ENCODE assay signal across 8 cellular contexts in genomic region chr22:28773461-28773867, GRCh38. TPM values are rescaled to one million over a fixed set of nuclear protein-coding genes. Genes with fewer than 3 reads are reported as not detected.
A peak's percentile ranks its signal among the peaks of the same experiment; 100 is the strongest.
DNase-seq lines count a peak whose midpoint lies in the region; ATAC-seq, FAIRE-seq and TF ChIP-seq lines count a peak whose summit lies in the region.

No MANE protein-coding gene starts in this region.

- peak overlapping the region; percentile 85 for H3K9ac ChIP-seq in NT2/D1 (ENCODE audit: insufficient read length, low read depth)

- peak; percentile 60 to 66 for ATAC-seq in natural killer cell treated with Interleukin-12 subunit alpha and Interleukin-12 subunit beta and Interleukin-15 and Interleukin-18, amount 100 ng/mL, for 72 hours

- peaks cover 38% of the 10 kb centered on the region for H3K36me3 ChIP-seq in NT2/D1 (ENCODE audit: insufficient read depth, insufficient read length, low read length)
- H3K36me3 ChIP-seq in effector memory CD4-positive, alpha-beta T cell (ENCODE audit: control insufficient read depth, insufficient read depth, low read length), result no peaks in the 10 kb centered on the region

- H3K4me3 ChIP-seq in NT2/D1 (ENCODE audit: insufficient read length, low read depth), result peak overlapping the region; percentile 75
- H3K4me3 ChIP-seq in effector memory CD4-positive, alpha-beta T cell (ENCODE audit: insufficient read depth, low read depth, low read length, poor library complexity, severe bottlenecking), result peak overlapping the region; percentile 78

- H3K27ac ChIP-seq in effector memory CD4-positive, alpha-beta T cell (ENCODE audit: insufficient read depth, low read length, poor library complexity, severe bottlenecking), result peak overlapping the region; percentile 67

- peak; percentile 23 for DNase-seq in GM12891 (ENCODE audit: insufficient read length, low spot score)
- DNase-seq in HCEC 1CT, result peak; percentile 53
- no peak for DNase-seq in NT2/D1 (ENCODE audit: low read depth, low spot score)
- no peak for DNase-seq in effector memory CD4-positive, alpha-beta T cell
- no peak for DNase-seq in natural killer cell treated with Interleukin-12 subunit alpha and Interleukin-12 subunit beta and Interleukin-15 and Interleukin-18, amount 100 ng/mL, for 72 hours (ENCODE audit: low spot score)
- no peak for DNase-seq in ureter (ENCODE audit: low spot score)
- DNase-seq in NCI-H2171 treated with DMSO at 0.1 percent for 48 hours (lab: John Stamatoyannopoulos, UW), result no peak
- no peak for DNase-seq in HPDE6-E6E7 (ENCODE audit: extremely low spot score)

- H3K27ac Mint-ChIP-seq in natural killer cell treated with Interleukin-12 subunit alpha and Interleukin-12 subunit beta and Interleukin-15 and Interleukin-18, amount 100 ng/mL, for 72 hours, result peak overlapping the region; percentile 97

- H3K4me3 Mint-ChIP-seq in natural killer cell treated with Interleukin-12 subunit alpha and Interleukin-12 subunit beta and Interleukin-15 and Interleukin-18, amount 100 ng/mL, for 72 hours, result peak overlapping the region; percentile 98

- H3K9me3 Mint-ChIP-seq in natural killer cell treated with Interleukin-12 subunit alpha and Interleukin-12 subunit beta and Interleukin-15 and Interleukin-18, amount 100 ng/mL, for 72 hours, result no peaks in the 10 kb centered on the region

- H3K27me3 ChIP-seq in NT2/D1 (ENCODE audit: insufficient read depth, insufficient read length), result no peaks in the 10 kb centered on the region
- no peaks in the 10 kb centered on the region for H3K27me3 ChIP-seq in effector memory CD4-positive, alpha-beta T cell (replicated peaks; ENCODE audit: control insufficient read depth, insufficient read depth, low read length, poor library complexity, severe bottlenecking)

- FAIRE-seq in GM12891 (lab: Jason Lieb, UNC), result peak; percentile 78

- H3K36me3 Mint-ChIP-seq in natural killer cell treated with Interleukin-12 subunit alpha and Interleukin-12 subunit beta and Interleukin-15 and Interleukin-18, amount 100 ng/mL, for 72 hours, result peaks cover 15% of the 10 kb centered on the region

- H3K4me1 Mint-ChIP-seq in natural killer cell treated with Interleukin-12 subunit alpha and Interleukin-12 subunit beta and Interleukin-15 and Interleukin-18, amount 100 ng/mL, for 72 hours (ENCODE audit: low read depth in 2 of 2), result peaks cover 30% of the 10 kb centered on the region in 2 donors

- TF ChIP-seq POLR2A in GM12891 (IDR thresholded peaks at IDR 0.05; ENCODE audit: low read depth, low read length), result no peak

- H3K4me1 ChIP-seq in NT2/D1 (ENCODE audit: insufficient read depth, insufficient read length), result no peaks in the 10 kb centered on the region
- peaks cover 3% of the 10 kb centered on the region for H3K4me1 ChIP-seq in effector memory CD4-positive, alpha-beta T cell (ENCODE audit: control insufficient read depth, insufficient read depth, low read length, poor library complexity, severe bottlenecking)

- H3K27me3 Mint-ChIP-seq in natural killer cell treated with Interleukin-12 subunit alpha and Interleukin-12 subunit beta and Interleukin-15 and Interleukin-18, amount 100 ng/mL, for 72 hours, result no peaks in the 10 kb centered on the region

- H3K9me3 ChIP-seq in NT2/D1 (ENCODE audit: insufficient read depth, low read length), result peaks cover 5% of the 10 kb centered on the region; the same call in 1 of the 2 replicates
- no peaks in the 10 kb centered on the region for H3K9me3 ChIP-seq in effector memory CD4-positive, alpha-beta T cell (ENCODE audit: control insufficient read depth, low read length)

TF ChIP-seq in GM12891, 5 proteins besides CTCF, POLR2A, EP300 and RAD21:
- no peak for TF ChIP-seq PAX5 (IDR thresholded peaks at IDR 0.05; ENCODE audit: insufficient read depth, low read length, severe bottlenecking)
- TF ChIP-seq SPI1 (IDR thresholded peaks at IDR 0.05; ENCODE audit: low read depth, low read length), result no peak
- no peak for TF ChIP-seq POLR2AphosphoS5 (IDR thresholded peaks at IDR 0.05; ENCODE audit: low read depth, low read length)
- TF ChIP-seq POU2F2 (IDR thresholded peaks at IDR 0.05; ENCODE audit: low read depth, low read length), result no peak
- TF ChIP-seq TAF1 (IDR thresholded peaks at IDR 0.05; ENCODE audit: low read depth, low read length), result no peak

RNA-seq across cellular contexts. Expression of gene CCDC117, which starts 1.0 kb away (rescaled TPM):
- polyA plus RNA-seq in GM12891 (2012; ENCODE audit: low read depth, missing spikeins), result 6.8 TPM
- total RNA-seq in natural killer cell treated with Interleukin-12 subunit alpha and Interleukin-12 subunit beta and Interleukin-15 and Interleukin-18, amount 100 ng/mL, for 72 hours, result 10 to 100 TPM; 35.3 to 43.4 TPM
- 12.2 TPM for total RNA-seq in ureter

RNA-seq across cellular contexts. Expression of gene XBP1, which starts 26.9 kb away (rescaled TPM):
- polyA plus RNA-seq in GM12891 (2012; ENCODE audit: low read depth, missing spikeins), result 56.5 TPM
- total RNA-seq in natural killer cell treated with Interleukin-12 subunit alpha and Interleukin-12 subunit beta and Interleukin-15 and Interleukin-18, amount 100 ng/mL, for 72 hours, result 100 to 1,000 TPM; 287 to 560 TPM
- total RNA-seq in ureter, result 262 TPM

RNA-seq across cellular contexts. Expression of gene HSCB, which starts 31.6 kb away (rescaled TPM):
- polyA plus RNA-seq in GM12891 (2012; ENCODE audit: low read depth, missing spikeins), result 16.0 TPM
- 10 to 100 TPM; 11.8 to 22.1 TPM for total RNA-seq in natural killer cell treated with Interleukin-12 subunit alpha and Interleukin-12 subunit beta and Interleukin-15 and Interleukin-18, amount 100 ng/mL, for 72 hours
- 17.3 TPM for total RNA-seq in ureter

RNA-seq across cellular contexts. Expression of gene CHEK2, which starts 31.8 kb away (rescaled TPM):
- 8.7 TPM for polyA plus RNA-seq in GM12891 (2012; ENCODE audit: low read depth, missing spikeins)
- total RNA-seq in natural killer cell treated with Interleukin-12 subunit alpha and Interleukin-12 subunit beta and Interleukin-15 and Interleukin-18, amount 100 ng/mL, for 72 hours, result 10 to 100 TPM; 28.1 to 36.2 TPM
- 8.4 TPM for total RNA-seq in ureter

Comparison
In these comparisons a context has a peak if more than half of its experiments do, and no peak if none do; other contexts are left out.
1. DNase-seq: peak in GM12891 (single experiment) and HCEC 1CT (single experiment); none in NT2/D1 (single experiment), effector memory CD4-positive, alpha-beta T cell (0 of 3), natural killer cell treated with Interleukin-12 subunit alpha and Interleukin-12 subunit beta and Interleukin-15 and Interleukin-18, amount 100 ng/mL, for 72 hours (single experiment), ureter (single experiment), NCI-H2171 treated with DMSO at 0.1 percent for 48 hours (single experiment) and HPDE6-E6E7 (single experiment).